Comparison of ENCODE assay signal across 8 cellular contexts in genomic region chr12:118064608-118065007, GRCh38. TPM values are rescaled to one million over a fixed set of nuclear protein-coding genes. Genes with fewer than 3 reads are reported as not detected.
DNase-seq lines count a peak whose midpoint lies in the region; ATAC-seq, FAIRE-seq and TF ChIP-seq lines count a peak whose summit lies in the region.

No MANE protein-coding gene starts in this region.

- H3K9ac ChIP-seq in PC-3 (ENCODE audit: low read length) = no peak overlapping the region

- intact Hi-C loops in PC-3 (cut with micrococcal nuclease) = loop anchor here (5.0 kb wide), 1 partner anchor 73 kb away; the partner anchor contains the start of gene PEBP1

- in situ Hi-C loops in ACHN (cut with HindIII; ENCODE audit: low pct_ligation_motif_present, low pct_unique_long_range_greater_than_20kb, low sequenced_read_pairs) = no loop called here

- no peaks in the 10 kb centered on the region; the same call in 1 of the 2 replicates for H3K36me3 ChIP-seq in PC-3 (ENCODE audit: low read depth, low read length)

- H3K4me2 ChIP-seq in PC-3 (ENCODE audit: low read length) = no peak overlapping the region

- peaks cover 27% of the 10 kb centered on the region for H3K79me2 ChIP-seq in PC-3 (ENCODE audit: low read length)

- ATAC-seq in PC-3 (no peak), HG03097 (IDR thresholded peaks at IDR 0.05; ENCODE audit: low FRiP score, unreplicated experiment) (no peak), GM21723 (IDR thresholded peaks at IDR 0.05; ENCODE audit: unreplicated experiment) (no peak)

- no peak overlapping the region for H3K27ac ChIP-seq in PC-3 (ENCODE audit: low read length)

- POLR2A ChIA-PET in PC-3 (lab: Charles Lee; ENCODE audit: unreplicated experiment) = interaction anchor here (1.1 kb wide), 1 partner anchor 37 kb away, joined by 4 read pairs; no protein-coding TSS in a partner anchor

- peak; percentile 26; the same call in 1 of the 2 replicates for TF ChIP-seq CTCF in PC-3 (conservative IDR thresholded peaks at IDR 0.05; ENCODE audit: low read depth, low read length)
- TF ChIP-seq CTCF in foreskin fibroblast (IDR thresholded peaks at IDR 0.05; ENCODE audit: low read depth, low read length) = peak; percentile 6

- CTCF ChIA-PET in PC-3 (lab: Charles Lee) = no interaction called here

- FAIRE-seq in GM12891 (lab: Jason Lieb, UNC) = no peak

- no TSS peak for BruUV-seq in PC-3 (replicated peaks; lab: Mats Ljungman, UMichigan)

- peaks cover 15% of the 10 kb centered on the region for H3F3A ChIP-seq in PC-3 (ENCODE audit: low read length, unreplicated experiment)

- H3K4me3 ChIP-seq in PC-3 (ENCODE audit: low read length) (no peak overlapping the region), foreskin fibroblast (ENCODE audit: low read depth in 1 of 2, low read length in 2 of 2) (no peak overlapping the region)

- TF ChIP-seq POLR2A in GM12891 (IDR thresholded peaks at IDR 0.05; ENCODE audit: low read depth, low read length) = no peak

- H2AFZ ChIP-seq in PC-3 (ENCODE audit: low read length) = no peak overlapping the region

- DNase-seq in ACHN = peak; percentile 42
- no peak for DNase-seq in GM12891 (ENCODE audit: insufficient read length, low spot score)
- no peak for DNase-seq in PC-3
- DNase-seq in foreskin fibroblast = peak in 1 of 2 donors; percentile 14
- no peak for DNase-seq in amniotic stem cell (lab: John Stamatoyannopoulos, UW)
- DNase-seq in NCI-H2107 (lab: John Stamatoyannopoulos, UW) = no peak

- H3K9me3 ChIP-seq in PC-3 (ENCODE audit: low read length) = no peaks in the 10 kb centered on the region

- no peaks in the 10 kb centered on the region for H3K9me2 ChIP-seq in PC-3 (replicated peaks; ENCODE audit: low read length)

- no peaks in the 10 kb centered on the region for H4K20me1 ChIP-seq in PC-3 (ENCODE audit: low read length)

- H3K27me3 ChIP-seq in PC-3 (ENCODE audit: low read length) = no peaks in the 10 kb centered on the region

- peaks cover 22% of the 10 kb centered on the region for H3K4me1 ChIP-seq in PC-3 (ENCODE audit: insufficient read depth, low read length)

TF ChIP-seq in GM12891, 5 proteins besides CTCF, POLR2A, EP300 and RAD21:
- TF ChIP-seq POLR2AphosphoS5 (IDR thresholded peaks at IDR 0.05; ENCODE audit: low read depth, low read length) (no peak), TAF1 (IDR thresholded peaks at IDR 0.05; ENCODE audit: low read depth, low read length) (no peak), SPI1 (IDR thresholded peaks at IDR 0.05; ENCODE audit: low read depth, low read length) (0 out of 2 replicates have a peak, but pooled peaks have one; percentile 7), PAX5 (IDR thresholded peaks at IDR 0.05; ENCODE audit: insufficient read depth, low read length, severe bottlenecking) (no peak), POU2F2 (IDR thresholded peaks at IDR 0.05; ENCODE audit: low read depth, low read length) (no peak)

RNA-seq across cellular contexts. Expression of gene WSB2, which starts 3.6 kb away (rescaled TPM):
- polyA plus RNA-seq in GM12891 (2012; ENCODE audit: low read depth, missing spikeins) = 38.5 TPM
- 166 and 203 TPM in 2 replicates for total RNA-seq in PC-3 (2014; rRNA removed)

RNA-seq across cellular contexts. Expression of gene VSIG10, which starts 39.2 kb away (rescaled TPM):
- polyA plus RNA-seq in GM12891 (2012; ENCODE audit: low read depth, missing spikeins) = 4.3 TPM
- 60.8 and 68.8 TPM in 2 replicates for total RNA-seq in PC-3 (2014; rRNA removed)

RNA-seq across cellular contexts. Expression of gene RFC5, which starts 48.1 kb away (rescaled TPM):
- polyA plus RNA-seq in GM12891 (2012; ENCODE audit: low read depth, missing spikeins) = 28.6 TPM
- 86.4 and 100 TPM in 2 replicates for total RNA-seq in PC-3 (2014; rRNA removed)
